8 cellular contexts compared by ENCODE assay signal in the genomic region with DNA sequence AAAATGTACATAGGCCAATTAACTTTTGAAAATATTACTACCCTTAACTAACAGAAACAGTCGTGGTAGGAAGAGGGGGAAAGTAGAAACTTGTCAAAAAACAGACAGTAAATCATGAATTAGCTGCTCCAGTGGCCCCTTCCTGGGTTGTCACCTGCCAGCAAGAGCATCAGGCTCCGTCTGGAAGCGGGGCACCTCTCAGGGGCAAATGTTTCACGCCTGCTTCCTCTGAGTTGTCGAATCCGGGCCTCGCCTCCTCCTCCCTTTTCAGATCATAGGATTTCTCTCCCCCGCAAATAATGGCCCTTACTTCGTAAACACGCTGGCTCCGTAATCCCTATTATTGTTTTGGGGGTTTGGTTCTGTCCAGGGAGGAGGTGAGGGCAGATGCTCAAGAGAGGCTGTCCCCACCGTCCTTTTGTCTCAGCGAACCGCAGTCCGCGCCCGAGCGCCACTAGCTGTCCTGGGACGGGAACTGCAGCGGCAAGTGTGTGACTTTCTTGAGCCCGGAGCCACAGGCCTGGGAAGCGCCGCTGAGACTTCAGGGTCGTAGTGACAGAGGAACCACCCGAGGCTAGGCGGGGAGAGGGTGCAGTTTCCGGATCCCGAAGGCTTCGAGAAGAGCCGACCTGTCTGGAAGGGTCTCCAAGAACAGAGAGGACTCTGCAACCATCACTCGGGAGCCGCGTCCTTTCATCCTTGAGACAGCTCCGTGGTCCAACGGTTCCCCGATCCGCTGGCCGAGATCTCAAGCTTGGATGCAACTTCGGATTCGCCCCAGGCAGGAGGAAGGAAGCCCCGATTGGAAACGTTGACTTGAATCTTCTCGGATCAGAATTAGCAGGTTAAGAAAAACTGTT.
DNase-seq lines count a peak whose midpoint lies in the region; ATAC-seq and TF ChIP-seq lines count a peak whose summit lies in the region.

No MANE protein-coding gene starts in this region.

- ATAC-seq in GM19043 (IDR thresholded peaks at IDR 0.05; ENCODE audit: low read depth, unreplicated experiment) (peak; percentile 75), HG03378 (IDR thresholded peaks at IDR 0.05; ENCODE audit: unreplicated experiment) (peak; percentile 47)

- 3% methylated on average over 36 to 42 of the region's 43 CpGs for whole genome bisulfite sequencing in lower leg skin, 2 donors

- CTCF ChIA-PET in BJ (lab: Yijun Ruan, JAX): interaction anchor here (0.7 to 2.8 kb wide), 11 partner anchors 9 to 526 kb away, joined by 3 to 8 read pairs (median 3); no protein-coding TSS in a partner anchor

- TF ChIP-seq CTCF in BJ (IDR thresholded peaks at IDR 0.05; ENCODE audit: insufficient read depth, low read depth, low read length) (peak; percentile 83), lower leg skin (IDR thresholded peaks at IDR 0.05) (no peak)

- intact Hi-C loops in lower leg skin (cut with DNase I; ENCODE audit: low total_unique reads): no loop called here

- H3K27me3 ChIP-seq in BJ (ENCODE audit: control insufficient read depth, insufficient read depth, low read length): no peaks in the 10 kb centered on the region

- DNase-seq in BJ (ENCODE audit: low read depth) (no peak), NCI-H510A treated with DMSO at 0.1 percent for 48 hours (lab: John Stamatoyannopoulos, UW) (peak; percentile 86), dedifferentiated amniotic fluid mesenchymal stem cell (ENCODE audit: extremely low spot score) (peak; percentile 84), lower leg skin (ENCODE audit: low spot score in 2 of 2) (peak; percentile 50 to 91)
- peak; percentile 89 for DNase-seq in activated CD4-positive, alpha-beta T cell treated with anti-CD3 and anti-CD28 coated beads for 48 hours
- peak; percentile 27 to 63 (median 30) for DNase-seq in stimulated activated CD4-positive, alpha-beta T cell treated with anti-CD3 and anti-CD28 coated beads, TNF-alpha, amount 100 ng/mL, for 1 hour (ENCODE audit: low read depth in 3 of 3, low spot score in 1 of 3)

- POLR2A ChIA-PET in BJ (lab: Charles Lee): interaction anchor here (0.6 kb wide), 1 partner anchor 583 kb away, joined by 3 read pairs; no protein-coding TSS in a partner anchor

- TF ChIP-seq POLR2A in lower leg skin (IDR thresholded peaks at IDR 0.05): no peak

- H3K36me3 ChIP-seq in BJ (ENCODE audit: control insufficient read depth, insufficient read depth, low read length): no peaks in the 10 kb centered on the region

- H3K4me3 ChIP-seq in BJ (ENCODE audit: low read depth, low read length) (peak overlapping the region; percentile 48), lower leg skin (ENCODE audit: low read depth, poor library complexity, severe bottlenecking) (peak overlapping the region; percentile 34)
